In genomic region chr14:23301969-23302289, GRCh38 we compare ENCODE assay signal across 8 cellular contexts. TPM values are rescaled to one million over a fixed set of nuclear protein-coding genes. Genes with fewer than 3 reads are reported as not detected.
A peak's percentile ranks its signal among the peaks of the same experiment; 100 is the strongest.
DNase-seq lines count a peak whose midpoint lies in the region; ATAC-seq, FAIRE-seq and TF ChIP-seq lines count a peak whose summit lies in the region.

No MANE protein-coding gene starts in this region.

- no peak for FAIRE-seq in frontal cortex (lab: Jason Lieb, UNC)

- peak; percentile 2 for ATAC-seq in GM19025 (IDR thresholded peaks at IDR 0.05; ENCODE audit: low read depth, unreplicated experiment)
- ATAC-seq in HG03354 (IDR thresholded peaks at IDR 0.05; ENCODE audit: poor library complexity, severe bottlenecking, unreplicated experiment): peak; percentile 21
- ATAC-seq in left lung: peak; percentile 10

- DNase-seq in adrenal gland (no peak), left lung (no peak), tibial nerve (ENCODE audit: low spot score in 2 of 2) (no peak), GF-D8 (lab: John Stamatoyannopoulos, UW) (no peak), frontal cortex (ENCODE audit: low spot score in 2 of 2) (no peak)

- WGBS in adrenal gland, 4 donors: 0 to 1% (median 0%) methylated on average over 2 to 25 of the region's 25 CpGs
- 0 to 1% methylated on average over 12 to 24 of the region's 25 CpGs for WGBS in tibial nerve, 2 donors

- no peaks in the 10 kb centered on the region for H3K9me3 ChIP-seq in adrenal gland (replicated peaks in 1 of 3)
- H3K9me3 ChIP-seq in left lung: no peaks in the 10 kb centered on the region
- no peaks in the 10 kb centered on the region for H3K9me3 ChIP-seq in tibial nerve

- TF ChIP-seq POLR2A in adrenal gland (IDR thresholded peaks at IDR 0.05) (peak; percentile 79 to 81), tibial nerve (IDR thresholded peaks at IDR 0.05) (peak; percentile 92 to 95)

- peak overlapping the region in 3 of 4 donors; percentile 12 to 64 (median 34) for H3K4me3 ChIP-seq in adrenal gland
- H3K4me3 ChIP-seq in left lung: peak overlapping the region; percentile 74 to 90
- H3K4me3 ChIP-seq in tibial nerve: peak overlapping the region; percentile 65 to 95 (median 80)

- H3K4me1 ChIP-seq in adrenal gland (replicated peaks in 1 of 2) (peaks cover 21 to 26% of the 10 kb centered on the region in 2 donors), left lung (peaks cover 16 to 42% of the 10 kb centered on the region in 2 donors), tibial nerve (peaks cover 5 to 49% (median 27%) of the 10 kb centered on the region in 4 donors)

- H3K36me3 ChIP-seq in adrenal gland (replicated peaks in 1 of 2) (peaks cover 0 to 5% of the 10 kb centered on the region in 2 donors), left lung (peaks cover 0 to 17% of the 10 kb centered on the region in 2 donors), tibial nerve (peaks cover 0 to 21% (median 0%) of the 10 kb centered on the region in 3 donors)

- TF ChIP-seq CTCF in 22Rv1 (IDR thresholded peaks at IDR 0.05) (no peak), adrenal gland (IDR thresholded peaks at IDR 0.05) (no peak), left lung (IDR thresholded peaks at IDR 0.05) (no peak), tibial nerve (IDR thresholded peaks at IDR 0.05) (no peak)

- peak; percentile 55 to 83 for TF ChIP-seq EP300 in tibial nerve (IDR thresholded peaks at IDR 0.05)

- H3K27me3 ChIP-seq in adrenal gland: no peaks in the 10 kb centered on the region
- no peaks in the 10 kb centered on the region for H3K27me3 ChIP-seq in left lung
- H3K27me3 ChIP-seq in tibial nerve: no peaks in the 10 kb centered on the region

- H3K27ac ChIP-seq in 22Rv1: peak overlapping the region; percentile 96
- H3K27ac ChIP-seq in adrenal gland: peak overlapping the region; percentile 82 to 99 (median 97)
- H3K27ac ChIP-seq in left lung: peak overlapping the region; percentile 97 to 99
- peak overlapping the region; percentile 98 to 100 (median 100) for H3K27ac ChIP-seq in tibial nerve

- intact Hi-C loops in adrenal gland (cut with DNase I) (no loop called here), left lung (cut with DNase I) (no loop called here)

RNA-seq across cellular contexts. Expression of gene PPP1R3E, which starts 0.7 kb away (rescaled TPM):
- total RNA-seq in adrenal gland (10 to 100 TPM in 4 of 8 donors, 1 to 10 TPM in 4; 2.2 to 16.6 (median 11.1) TPM), left lung (10 to 100 TPM; 11.3 to 18.6 TPM), tibial nerve (10 to 100 TPM; 15.0 to 29.1 (median 19.2) TPM), frontal cortex (4.5 TPM)
- 10 to 100 TPM; 16.8 to 82.8 (median 29.1) TPM for polyA plus RNA-seq in adrenal gland

RNA-seq across cellular contexts. Expression of gene BCL2L2, which starts 4.7 kb away (rescaled TPM):
- 10 to 100 TPM; 28.6 to 51.8 (median 40.4) TPM for total RNA-seq in adrenal gland
- polyA plus RNA-seq in adrenal gland: 10 to 100 TPM; 16.8 to 54.6 (median 44.6) TPM
- total RNA-seq in left lung: 10 to 100 TPM; 37.1 to 49.9 TPM
- 10 to 100 TPM; 49.8 to 87.3 (median 56.5) TPM for total RNA-seq in tibial nerve
- 10.6 TPM for total RNA-seq in frontal cortex

RNA-seq across cellular contexts. Expression of gene HOMEZ, which starts 16.0 kb away (rescaled TPM):
- 10 to 100 TPM in 4 of 8 donors, 1 to 10 TPM in 4; 4.7 to 14.8 (median 10.2) TPM for total RNA-seq in adrenal gland
- polyA plus RNA-seq in adrenal gland: 10 to 100 TPM in 1 of 3 donors, 1 to 10 TPM in 2; 4.5 to 15.0 (median 4.8) TPM
- 10 to 100 TPM; 11.9 to 13.2 TPM for total RNA-seq in left lung
- total RNA-seq in tibial nerve: 10 to 100 TPM in 2 of 4 donors, 1 to 10 TPM in 2; 7.5 to 35.2 (median 10.2) TPM
- total RNA-seq in frontal cortex: 2.0 TPM

RNA-seq across cellular contexts. Expression of gene PABPN1, which starts 19.3 kb away (rescaled TPM):
- total RNA-seq in adrenal gland (100 to 1,000 TPM in 3 of 8 donors, 10 to 100 TPM in 5; 18.3 to 200 (median 74.2) TPM), left lung (100 to 1,000 TPM; 119 to 138 TPM), tibial nerve (10 to 100 TPM; 52.1 to 80.8 (median 64.5) TPM), frontal cortex (70.1 TPM)
- polyA plus RNA-seq in adrenal gland: 100 to 1,000 TPM in 2 of 3 donors, 10 to 100 TPM in 1; 97.8 to 632 (median 331) TPM

RNA-seq across cellular contexts. Expression of gene SLC22A17, which starts 50.8 kb away (rescaled TPM):
- total RNA-seq in adrenal gland (10 to 100 TPM; 11.8 to 76.1 (median 25.0) TPM), left lung (10 to 100 TPM; 13.2 to 27.1 TPM), tibial nerve (10 to 100 TPM; 55.9 to 91.0 (median 58.3) TPM), frontal cortex (154 TPM)
- polyA plus RNA-seq in adrenal gland: 100 to 1,000 TPM in 1 of 3 donors, 10 to 100 TPM in 2; 14.5 to 121 (median 53.9) TPM
